ENCODE assay signal across 1 cellular context in the genomic region with DNA sequence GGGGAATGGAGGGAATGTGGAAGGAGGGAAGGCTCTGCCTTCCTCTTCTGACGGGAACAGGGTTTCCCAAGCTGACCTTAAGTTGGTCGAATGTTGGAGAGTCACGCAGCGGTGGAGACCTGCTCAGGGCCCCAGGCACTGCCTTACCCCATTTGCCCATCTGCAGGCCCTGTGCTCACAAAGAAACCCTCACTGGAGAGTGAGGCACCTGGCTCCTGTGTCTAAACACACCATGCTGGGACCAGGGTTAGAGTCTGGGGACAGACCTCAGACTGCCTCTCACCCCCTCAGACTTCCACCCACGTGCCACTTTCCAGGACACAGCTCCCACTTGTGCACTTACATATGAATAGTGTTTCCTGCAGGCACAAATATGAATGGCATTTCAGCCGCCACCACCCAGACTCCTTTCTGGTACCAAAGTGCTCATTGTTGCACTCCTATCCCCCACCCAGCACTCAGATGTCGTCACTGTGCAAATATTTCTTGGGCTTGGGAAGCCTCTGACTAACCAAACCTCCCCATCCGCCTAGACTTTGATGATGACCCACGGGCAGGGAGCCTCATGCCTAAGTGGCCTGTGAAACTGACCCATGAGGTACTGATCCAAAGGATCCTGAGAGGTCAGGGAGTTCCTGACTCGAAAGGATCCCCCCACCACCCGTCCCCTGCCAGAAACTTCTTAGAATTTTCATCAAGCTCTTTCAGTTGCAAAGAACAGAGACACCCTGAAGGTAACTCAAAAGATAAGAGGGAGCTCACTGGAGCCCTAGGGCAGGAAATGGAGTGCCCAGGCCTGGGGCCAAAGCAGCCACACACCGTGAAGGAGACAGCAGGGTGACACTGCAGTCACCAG.
TF ChIP-seq lines count a peak whose summit lies in the region.

No MANE protein-coding gene starts in this region.

TF ChIP-seq in HepG2, 621 proteins besides CTCF, POLR2A, EP300 and RAD21 (continued from another document and continues in another):
- TF ChIP-seq, protein P1, sequence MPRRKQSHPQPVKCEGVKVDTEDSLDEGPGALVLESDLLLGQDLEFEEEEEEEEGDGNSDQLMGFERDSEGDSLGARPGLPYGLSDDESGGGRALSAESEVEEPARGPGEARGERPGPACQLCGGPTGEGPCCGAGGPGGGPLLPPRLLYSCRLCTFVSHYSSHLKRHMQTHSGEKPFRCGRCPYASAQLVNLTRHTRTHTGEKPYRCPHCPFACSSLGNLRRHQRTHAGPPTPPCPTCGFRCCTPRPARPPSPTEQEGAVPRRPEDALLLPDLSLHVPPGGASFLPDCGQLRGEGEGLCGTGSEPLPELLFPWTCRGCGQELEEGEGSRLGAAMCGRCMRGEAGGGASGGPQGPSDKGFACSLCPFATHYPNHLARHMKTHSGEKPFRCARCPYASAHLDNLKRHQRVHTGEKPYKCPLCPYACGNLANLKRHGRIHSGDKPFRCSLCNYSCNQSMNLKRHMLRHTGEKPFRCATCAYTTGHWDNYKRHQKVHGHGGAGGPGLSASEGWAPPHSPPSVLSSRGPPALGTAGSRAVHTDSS (CRISPR knock-in tag; conservative IDR thresholded peaks at IDR 0.05), result no peak
- no peak for TF ChIP-seq JARID2 (CRISPR knock-in tag; IDR thresholded peaks at IDR 0.05; ENCODE audit: insufficient replicate concordance)
- no peak for TF ChIP-seq SCMH1 (CRISPR knock-in tag; IDR thresholded peaks at IDR 0.05; ENCODE audit: borderline replicate concordance)
- no peak for TF ChIP-seq ZNF598 (CRISPR knock-in tag; IDR thresholded peaks at IDR 0.05; ENCODE audit: borderline replicate concordance)
- TF ChIP-seq ZNF546 (CRISPR knock-in tag; conservative IDR thresholded peaks at IDR 0.05), result no peak
- TF ChIP-seq RARG (CRISPR knock-in tag; IDR thresholded peaks at IDR 0.05; ENCODE audit: low read depth), result no peak
- peak; percentile 92 for TF ChIP-seq ATF7 (IDR thresholded peaks at IDR 0.05)
- TF ChIP-seq ATF7 (CRISPR knock-in tag; IDR thresholded peaks at IDR 0.05), result peak; percentile 99
- TF ChIP-seq MTF1 (CRISPR knock-in tag; IDR thresholded peaks at IDR 0.05), result no peak
- TF ChIP-seq, protein P2, sequence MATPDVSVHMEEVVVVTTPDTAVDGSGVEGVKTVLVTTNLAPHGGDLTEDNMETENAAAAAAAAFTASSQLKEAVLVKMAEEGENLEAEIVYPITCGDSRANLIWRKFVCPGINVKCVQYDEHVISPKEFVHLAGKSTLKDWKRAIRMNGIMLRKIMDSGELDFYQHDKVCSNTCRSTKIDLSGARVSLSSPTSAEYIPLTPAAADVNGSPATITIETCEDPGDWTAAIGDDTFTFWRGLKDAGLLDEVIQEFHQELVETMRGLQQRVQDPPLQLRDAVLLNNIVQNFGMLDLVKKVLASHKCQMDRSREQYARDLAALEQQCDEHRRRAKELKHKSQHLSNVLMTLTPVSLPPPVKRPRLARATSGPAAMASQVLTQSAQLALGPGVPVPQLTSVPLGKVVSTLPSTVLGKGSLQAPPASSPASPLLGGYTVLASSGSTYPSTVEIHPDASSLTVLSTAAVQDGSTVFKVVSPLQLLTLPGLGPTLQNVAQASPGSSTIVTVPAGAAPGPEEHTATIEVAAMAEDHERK (CRISPR knock-in tag; IDR thresholded peaks at IDR 0.05; ENCODE audit: low read depth), result no peak
- TF ChIP-seq SMAD1 (CRISPR knock-in tag; IDR thresholded peaks at IDR 0.05; ENCODE audit: borderline replicate concordance, low read depth), result no peak
- peak; percentile 89; the same call in 1 of the 2 replicates for TF ChIP-seq CEBPB (IDR thresholded peaks at IDR 0.05; ENCODE audit: borderline replicate concordance, low read depth, low read length)
- TF ChIP-seq SP140L (CRISPR knock-in tag; IDR thresholded peaks at IDR 0.05; ENCODE audit: borderline replicate concordance), result 0 out of 2 replicates have a peak, but pooled peaks have one; percentile 33
- peak; percentile 1; the same call in 1 of the 2 replicates for TF ChIP-seq AHR (CRISPR knock-in tag; IDR thresholded peaks at IDR 0.05)
- TF ChIP-seq ATAD3A (CRISPR knock-in tag; IDR thresholded peaks at IDR 0.05), result 0 out of 2 replicates have a peak, but pooled peaks have one; percentile 53
- TF ChIP-seq DR1 (CRISPR knock-in tag; IDR thresholded peaks at IDR 0.05), result no peak; the same call in 1 of the 2 replicates
- no peak for TF ChIP-seq ZNF552 (CRISPR knock-in tag; IDR thresholded peaks at IDR 0.05; ENCODE audit: borderline replicate concordance)
- no peak for TF ChIP-seq ZNF558 (CRISPR knock-in tag; IDR thresholded peaks at IDR 0.05; ENCODE audit: borderline replicate concordance)
- peak; percentile 90 for TF ChIP-seq ERF (CRISPR knock-in tag; IDR thresholded peaks at IDR 0.05)
- TF ChIP-seq ZNF674 (CRISPR knock-in tag; IDR thresholded peaks at IDR 0.05; ENCODE audit: low read depth), result peak; percentile 56; the same call in 1 of the 2 replicates
- TF ChIP-seq SYNCRIP (IDR thresholded peaks at IDR 0.05; ENCODE audit: insufficient read depth, low read depth, low read length), result no peak
- TF ChIP-seq SALL2 (CRISPR knock-in tag; IDR thresholded peaks at IDR 0.05), result peak; percentile 45; the same call in 1 of the 2 replicates
- TF ChIP-seq ZNF724P (CRISPR knock-in tag; IDR thresholded peaks at IDR 0.05; ENCODE audit: borderline replicate concordance), result no peak; the same call in 1 of the 2 replicates
- TF ChIP-seq, protein P3, sequence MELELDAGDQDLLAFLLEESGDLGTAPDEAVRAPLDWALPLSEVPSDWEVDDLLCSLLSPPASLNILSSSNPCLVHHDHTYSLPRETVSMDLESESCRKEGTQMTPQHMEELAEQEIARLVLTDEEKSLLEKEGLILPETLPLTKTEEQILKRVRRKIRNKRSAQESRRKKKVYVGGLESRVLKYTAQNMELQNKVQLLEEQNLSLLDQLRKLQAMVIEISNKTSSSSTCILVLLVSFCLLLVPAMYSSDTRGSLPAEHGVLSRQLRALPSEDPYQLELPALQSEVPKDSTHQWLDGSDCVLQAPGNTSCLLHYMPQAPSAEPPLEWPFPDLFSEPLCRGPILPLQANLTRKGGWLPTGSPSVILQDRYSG (CRISPR knock-in tag; IDR thresholded peaks at IDR 0.05), result no peak
- no peak for TF ChIP-seq ZBTB1 (CRISPR knock-in tag; IDR thresholded peaks at IDR 0.05; ENCODE audit: borderline replicate concordance)
- no peak for TF ChIP-seq RBM22 (optimal IDR thresholded peaks at IDR 0.05; ENCODE audit: low read length)
- TF ChIP-seq, protein P4, sequence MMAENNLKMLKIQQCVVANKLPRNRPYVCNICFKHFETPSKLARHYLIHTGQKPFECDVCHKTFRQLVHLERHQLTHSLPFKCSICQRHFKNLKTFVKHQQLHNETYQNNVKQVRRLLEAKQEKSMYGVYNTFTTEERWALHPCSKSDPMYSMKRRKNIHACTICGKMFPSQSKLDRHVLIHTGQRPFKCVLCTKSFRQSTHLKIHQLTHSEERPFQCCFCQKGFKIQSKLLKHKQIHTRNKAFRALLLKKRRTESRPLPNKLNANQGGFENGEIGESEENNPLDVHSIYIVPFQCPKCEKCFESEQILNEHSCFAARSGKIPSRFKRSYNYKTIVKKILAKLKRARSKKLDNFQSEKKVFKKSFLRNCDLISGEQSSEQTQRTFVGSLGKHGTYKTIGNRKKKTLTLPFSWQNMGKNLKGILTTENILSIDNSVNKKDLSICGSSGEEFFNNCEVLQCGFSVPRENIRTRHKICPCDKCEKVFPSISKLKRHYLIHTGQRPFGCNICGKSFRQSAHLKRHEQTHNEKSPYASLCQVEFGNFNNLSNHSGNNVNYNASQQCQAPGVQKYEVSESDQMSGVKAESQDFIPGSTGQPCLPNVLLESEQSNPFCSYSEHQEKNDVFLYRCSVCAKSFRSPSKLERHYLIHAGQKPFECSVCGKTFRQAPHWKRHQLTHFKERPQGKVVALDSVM (CRISPR knock-in tag; IDR thresholded peaks at IDR 0.05), result peak; percentile 73
- no peak for TF ChIP-seq ZNF207 (IDR thresholded peaks at IDR 0.05; ENCODE audit: borderline replicate concordance)
- TF ChIP-seq ZFP1 (CRISPR knock-in tag; IDR thresholded peaks at IDR 0.05), result no peak
- TF ChIP-seq, protein P5, sequence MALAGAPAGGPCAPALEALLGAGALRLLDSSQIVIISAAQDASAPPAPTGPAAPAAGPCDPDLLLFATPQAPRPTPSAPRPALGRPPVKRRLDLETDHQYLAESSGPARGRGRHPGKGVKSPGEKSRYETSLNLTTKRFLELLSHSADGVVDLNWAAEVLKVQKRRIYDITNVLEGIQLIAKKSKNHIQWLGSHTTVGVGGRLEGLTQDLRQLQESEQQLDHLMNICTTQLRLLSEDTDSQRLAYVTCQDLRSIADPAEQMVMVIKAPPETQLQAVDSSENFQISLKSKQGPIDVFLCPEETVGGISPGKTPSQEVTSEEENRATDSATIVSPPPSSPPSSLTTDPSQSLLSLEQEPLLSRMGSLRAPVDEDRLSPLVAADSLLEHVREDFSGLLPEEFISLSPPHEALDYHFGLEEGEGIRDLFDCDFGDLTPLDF (CRISPR knock-in tag; IDR thresholded peaks at IDR 0.05), result no peak
- TF ChIP-seq THAP11 (CRISPR knock-in tag; IDR thresholded peaks at IDR 0.05), result peak; percentile 76
- TF ChIP-seq, protein P6, sequence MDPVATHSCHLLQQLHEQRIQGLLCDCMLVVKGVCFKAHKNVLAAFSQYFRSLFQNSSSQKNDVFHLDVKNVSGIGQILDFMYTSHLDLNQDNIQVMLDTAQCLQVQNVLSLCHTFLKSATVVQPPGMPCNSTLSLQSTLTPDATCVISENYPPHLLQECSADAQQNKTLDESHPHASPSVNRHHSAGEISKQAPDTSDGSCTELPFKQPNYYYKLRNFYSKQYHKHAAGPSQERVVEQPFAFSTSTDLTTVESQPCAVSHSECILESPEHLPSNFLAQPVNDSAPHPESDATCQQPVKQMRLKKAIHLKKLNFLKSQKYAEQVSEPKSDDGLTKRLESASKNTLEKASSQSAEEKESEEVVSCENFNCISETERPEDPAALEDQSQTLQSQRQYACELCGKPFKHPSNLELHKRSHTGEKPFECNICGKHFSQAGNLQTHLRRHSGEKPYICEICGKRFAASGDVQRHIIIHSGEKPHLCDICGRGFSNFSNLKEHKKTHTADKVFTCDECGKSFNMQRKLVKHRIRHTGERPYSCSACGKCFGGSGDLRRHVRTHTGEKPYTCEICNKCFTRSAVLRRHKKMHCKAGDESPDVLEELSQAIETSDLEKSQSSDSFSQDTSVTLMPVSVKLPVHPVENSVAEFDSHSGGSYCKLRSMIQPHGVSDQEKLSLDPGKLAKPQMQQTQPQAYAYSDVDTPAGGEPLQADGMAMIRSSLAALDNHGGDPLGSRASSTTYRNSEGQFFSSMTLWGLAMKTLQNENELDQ (CRISPR knock-in tag; IDR thresholded peaks at IDR 0.05; ENCODE audit: borderline replicate concordance), result peak; percentile 56; the same call in 1 of the 2 replicates
- no peak; the same call in 1 of the 2 replicates for TF ChIP-seq SNAPC4 (CRISPR knock-in tag; IDR thresholded peaks at IDR 0.05)
- no peak; the same call in 1 of the 2 replicates for TF ChIP-seq MIXL1 (CRISPR knock-in tag; IDR thresholded peaks at IDR 0.05)
- no peak for TF ChIP-seq SUZ12 (IDR thresholded peaks at IDR 0.05; ENCODE audit: low read depth, low read length)
- TF ChIP-seq ARID2 (CRISPR knock-in tag; IDR thresholded peaks at IDR 0.05; ENCODE audit: borderline replicate concordance), result no peak
- no peak for TF ChIP-seq ZNF570 (CRISPR knock-in tag; IDR thresholded peaks at IDR 0.05; ENCODE audit: borderline replicate concordance)
- TF ChIP-seq, protein P7, sequence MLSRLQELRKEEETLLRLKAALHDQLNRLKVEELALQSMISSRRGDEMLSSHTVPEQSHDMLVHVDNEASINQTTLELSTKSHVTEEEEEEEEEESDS (CRISPR knock-in tag; IDR thresholded peaks at IDR 0.05; ENCODE audit: borderline replicate concordance), result 0 out of 2 replicates have a peak, but pooled peaks have one; percentile 42
- TF ChIP-seq JUN (CRISPR knock-in tag; IDR thresholded peaks at IDR 0.05), result peak; percentile 99
- TF ChIP-seq, protein P8, sequence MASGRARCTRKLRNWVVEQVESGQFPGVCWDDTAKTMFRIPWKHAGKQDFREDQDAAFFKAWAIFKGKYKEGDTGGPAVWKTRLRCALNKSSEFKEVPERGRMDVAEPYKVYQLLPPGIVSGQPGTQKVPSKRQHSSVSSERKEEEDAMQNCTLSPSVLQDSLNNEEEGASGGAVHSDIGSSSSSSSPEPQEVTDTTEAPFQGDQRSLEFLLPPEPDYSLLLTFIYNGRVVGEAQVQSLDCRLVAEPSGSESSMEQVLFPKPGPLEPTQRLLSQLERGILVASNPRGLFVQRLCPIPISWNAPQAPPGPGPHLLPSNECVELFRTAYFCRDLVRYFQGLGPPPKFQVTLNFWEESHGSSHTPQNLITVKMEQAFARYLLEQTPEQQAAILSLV (CRISPR knock-in tag; IDR thresholded peaks at IDR 0.05; ENCODE audit: borderline replicate concordance), result 0 out of 2 replicates have a peak, but pooled peaks have one; percentile 41
- TF ChIP-seq RXRA (CRISPR knock-in tag; IDR thresholded peaks at IDR 0.05), result peak; percentile 88
- no peak for TF ChIP-seq HOXA7 (CRISPR knock-in tag; IDR thresholded peaks at IDR 0.05)
- peak; percentile 72; the same call in 1 of the 2 replicates for TF ChIP-seq YEATS4 (CRISPR knock-in tag; IDR thresholded peaks at IDR 0.05; ENCODE audit: borderline replicate concordance)
